18 cellular contexts compared by ENCODE assay signal in genomic region chr5:103098993-103099392, GRCh38.
"Had no signal": no experiment of that assay in that cellular context is flagged by ENCODE, and none has a peak within 500 bp of the region (broad histone marks: within the 10 kb centered on the region; RNA-seq: fewer than 3 reads in every experiment).

No MANE protein-coding gene starts in this region.

- H3K36me3 ChIP-seq: brain microvascular endothelial cell had no signal

- H3K27ac ChIP-seq: brain microvascular endothelial cell, testis had no signal

- DNase-seq: activated CD4-positive, alpha-beta T cell treated with anti-CD3 and anti-CD28 coated beads, Interleukin-2, amount 50 U/mL, for 4 hours; activated effector memory CD4-positive, alpha-beta T cell treated with anti-CD3 and anti-CD28 coated beads, Interleukin-2, amount 50 U/mL, for 16 hours; activated T-cell treated with anti-CD3 and anti-CD28 coated beads, Interleukin-2, amount 50 U/mL, for 24 hours; amygdala; brain microvascular endothelial cell; cerebellar nuclear complex; dermis blood vessel endothelial cell; erythroblast; foreskin fibroblast; head of caudate nucleus; islet precursor cell; left ventricle myocardium superior; nephron progenitor cell; stimulated activated CD4-positive, alpha-beta T cell treated with anti-CD3 and anti-CD28 coated beads, Interleukin-4, amount 100 ng/mL, for 24 hours; stimulated activated naive CD8-positive, alpha-beta T cell treated with anti-CD3 and anti-CD28 coated beads, Interleukin-15, amount 100 ng/mL, for 72 hours; testis had no signal

- H3K27me3 ChIP-seq: brain microvascular endothelial cell, testis had no signal

- H3K4me3 ChIP-seq: testis had no signal

- ATAC-seq: activated CD4-positive, CD25-positive, alpha-beta regulatory T cell treated with anti-CD3 and anti-CD28 coated beads, Interleukin-2, amount 50 U/mL, for 24 hours; activated naive CD4-positive, alpha-beta T cell treated with anti-CD3 and anti-CD28 coated beads, Interleukin-2, amount 50 U/mL, for 72 hours; left ventricle myocardium superior; stimulated activated naive CD8-positive, alpha-beta T cell treated with anti-CD3 and anti-CD28 coated beads, Interleukin-15, amount 100 ng/mL, for 72 hours had no signal

- H3K9me3 ChIP-seq: testis had no signal
